Comparison of ENCODE assay signal across 14 cellular contexts in the genomic region with DNA sequence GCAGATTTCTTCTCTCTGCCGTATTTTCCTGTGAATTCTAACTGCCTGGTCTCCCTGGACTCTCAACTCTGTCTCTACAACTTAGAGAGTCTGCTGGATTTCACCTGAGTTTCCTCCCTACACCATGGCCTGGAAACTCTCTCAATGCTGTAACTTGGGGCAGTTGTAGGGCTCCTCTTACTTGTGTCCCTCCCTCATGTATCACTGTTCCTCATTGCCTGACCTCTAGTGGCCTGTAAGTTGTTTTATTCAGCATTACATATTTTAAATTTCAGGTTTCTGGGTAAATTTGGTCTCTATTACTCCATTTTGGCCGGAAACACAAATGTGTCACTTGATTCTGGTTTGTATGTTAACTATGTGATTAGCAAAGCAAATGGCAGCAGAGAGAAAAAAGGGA.
A peak's percentile ranks its signal among the peaks of the same experiment; 100 is the strongest.
DNase-seq lines count a peak whose midpoint lies in the region; ATAC-seq and TF ChIP-seq lines count a peak whose summit lies in the region.
"Had no signal": no experiment of that assay in that cellular context is flagged by ENCODE, and none has a peak within 500 bp of the region (broad histone marks: within the 10 kb centered on the region; RNA-seq: fewer than 3 reads in every experiment).

No MANE protein-coding gene starts in this region.

- no peak overlapping the region for H4K5ac ChIP-seq in H9 (ENCODE audit: insufficient read length, low read depth, low read length)

- no peaks in the 10 kb centered on the region for H3K79me2 ChIP-seq in H9 (ENCODE audit: insufficient read depth, low read length)

- H2AK5ac ChIP-seq in H9 (ENCODE audit: insufficient read length, low read length) = no peak overlapping the region

- H2BK15ac ChIP-seq in H9 (ENCODE audit: low read depth, low read length) = no peak overlapping the region

- no peaks in the 10 kb centered on the region for H3K79me1 ChIP-seq in H9 (ENCODE audit: insufficient read depth, low read depth, low read length, poor library complexity, severe bottlenecking)

- no peak overlapping the region for H3K18ac ChIP-seq in H9 (ENCODE audit: insufficient read length, low read depth, low read length)

- no peaks in the 10 kb centered on the region for H4K20me1 ChIP-seq in H9 (ENCODE audit: control insufficient read depth, insufficient read depth, insufficient read length)

- H4K91ac ChIP-seq in H9 (ENCODE audit: insufficient read length, low read depth, low read length) = no peak overlapping the region

- H2BK12ac ChIP-seq in H9 (ENCODE audit: insufficient read length, low read depth, low read length) = no peak overlapping the region

- DNase-seq in AG08395 (ENCODE audit: low spot score) (peak; percentile 10), H9 (no peak), fibroblast of the aortic adventitia (ENCODE audit: low read depth) (no peak), GM13976 (ENCODE audit: low spot score) (no peak)
- DNase-seq in activated T-cell treated with anti-CD3 and anti-CD28 coated beads, Interleukin-2, amount 50 U/mL, for 24 hours = no peak
- DNase-seq: C1 segment of cervical spinal cord; erythroblast; GDM1; NCI-H82; psoas muscle; stimulated activated naive B cell treated with anti-CD40 and anti-IgM and Interleukin-4, amounts not matched to agents 10 μg/mL and 1 μg/mL and 100 μg/mL, for 72 hours had no signal

- in situ Hi-C loops in GM13976 (cut with MboI; ENCODE audit: low sequenced_read_pairs, unreplicated experiment) = no loop called here

- no peaks in the 10 kb centered on the region for H3K23me2 ChIP-seq in H9 (ENCODE audit: insufficient read length, low read depth, low read length, poor library complexity, severe bottlenecking)

- H3K23ac ChIP-seq in H9 (ENCODE audit: insufficient read length, low read depth, low read length) = no peak overlapping the region

- WGBS in H9 (ENCODE audit: extremely low coverage, insufficient read length, low lambda C conversion rate) = no CpG with 5 or more reads among the region's 2 CpGs

- no peak overlapping the region for H2BK120ac ChIP-seq in H9 (ENCODE audit: low read depth, low read length, poor library complexity, severe bottlenecking)

- H3K27me3 ChIP-seq in H9 (ENCODE audit: insufficient read depth, low read length) = no peaks in the 10 kb centered on the region

- no peaks in the 10 kb centered on the region; the same call in 1 of the 2 replicates for H3K4me1 ChIP-seq in H9 (ENCODE audit: insufficient read depth, low read length)
- H3K4me1 ChIP-seq: psoas muscle had no signal

- no peak overlapping the region for H3K4me2 ChIP-seq in H9 (ENCODE audit: insufficient read depth, insufficient read length, low read length)

- peaks cover 24 to 28% of the 10 kb centered on the region in 2 experiments for H3K4me1 Mint-ChIP-seq in H9
- no peaks in the 10 kb centered on the region for H3K4me1 Mint-ChIP-seq in activated T-cell treated with anti-CD3 and anti-CD28 coated beads, Interleukin-2, amount 50 U/mL, for 24 hours (ENCODE audit: low read depth)
- H3K4me1 Mint-ChIP-seq: stimulated activated naive B cell treated with anti-CD40 and anti-IgM and Interleukin-4, amounts not matched to agents 10 μg/mL and 1 μg/mL and 100 μg/mL, for 72 hours had no signal

- no peak overlapping the region for H2AFZ ChIP-seq in H9 (ENCODE audit: low read length)

- peak overlapping the region; percentile 13 to 78 (median 66); a peak in 3 of 7 replicates for H3K27ac Mint-ChIP-seq in H9
- H3K27ac Mint-ChIP-seq in activated T-cell treated with anti-CD3 and anti-CD28 coated beads, Interleukin-2, amount 50 U/mL, for 24 hours = no peak overlapping the region
- H3K27ac Mint-ChIP-seq: stimulated activated naive B cell treated with anti-CD40 and anti-IgM and Interleukin-4, amounts not matched to agents 10 μg/mL and 1 μg/mL and 100 μg/mL, for 72 hours had no signal

- no peak overlapping the region for H3K27ac ChIP-seq in H9 (ENCODE audit: insufficient read length, low read depth, low read length)
- H3K27ac ChIP-seq: psoas muscle had no signal

- no peak overlapping the region for H3K4me3 ChIP-seq in fibroblast of the aortic adventitia (ENCODE audit: low read depth, low read length)
- H3K4me3 ChIP-seq: psoas muscle had no signal

- no peak overlapping the region for H2BK5ac ChIP-seq in H9 (ENCODE audit: insufficient read length, low read length)

- no peak overlapping the region for H2BK20ac ChIP-seq in H9 (ENCODE audit: low read depth, low read length, poor library complexity, severe bottlenecking)

- H3K4me3 Mint-ChIP-seq in H9 = no peak overlapping the region
- H3K4me3 Mint-ChIP-seq in activated T-cell treated with anti-CD3 and anti-CD28 coated beads, Interleukin-2, amount 50 U/mL, for 24 hours = no peak overlapping the region
- H3K4me3 Mint-ChIP-seq: stimulated activated naive B cell treated with anti-CD40 and anti-IgM and Interleukin-4, amounts not matched to agents 10 μg/mL and 1 μg/mL and 100 μg/mL, for 72 hours had no signal

- H3K9me3 ChIP-seq in H9 (ENCODE audit: control insufficient read depth, low read depth, low read length) = no peaks in the 10 kb centered on the region

- H3K9me3 Mint-ChIP-seq in H9 = peaks cover 0 to 3% of the 10 kb centered on the region in 2 experiments; a peak in 1 of 5 replicates
- no peaks in the 10 kb centered on the region for H3K9me3 Mint-ChIP-seq in activated T-cell treated with anti-CD3 and anti-CD28 coated beads, Interleukin-2, amount 50 U/mL, for 24 hours

- no peak overlapping the region for H3T11ph ChIP-seq in H9 (ENCODE audit: low read length)

- peak; percentile 55 for TF ChIP-seq CTCF in H9 (conservative IDR thresholded peaks at IDR 0.05)
- peak; percentile 11 for TF ChIP-seq CTCF in fibroblast of the aortic adventitia (IDR thresholded peaks at IDR 0.05; ENCODE audit: insufficient read depth, low read length)
- TF ChIP-seq CTCF in GM13976 (IDR thresholded peaks at IDR 0.05; ENCODE audit: borderline replicate concordance, control extremely low read depth, extremely low read depth, insufficient read depth, missing control alignments) = no peak

- no peak overlapping the region for H3K4ac ChIP-seq in H9 (ENCODE audit: low read depth, low read length)

- no peak overlapping the region for H3K56ac ChIP-seq in H9 (ENCODE audit: insufficient read length, low read depth, low read length)

- H4K8ac ChIP-seq in H9 (replicated peaks; ENCODE audit: insufficient read length, low read depth, low read length) = no peak overlapping the region

- H3K9ac ChIP-seq in H9 (ENCODE audit: extremely low read depth, insufficient read length, low read length) = no peak overlapping the region

- peaks cover 0 to 5% (median under 1%) of the 10 kb centered on the region in 3 experiments; a peak in 1 of 7 replicates for H3K36me3 Mint-ChIP-seq in H9 (ENCODE audit: insufficient read depth in 1 of 3, low read depth in 3 of 3)
- H3K36me3 Mint-ChIP-seq in activated T-cell treated with anti-CD3 and anti-CD28 coated beads, Interleukin-2, amount 50 U/mL, for 24 hours (ENCODE audit: low read depth) = no peaks in the 10 kb centered on the region
- H3K36me3 Mint-ChIP-seq: stimulated activated naive B cell treated with anti-CD40 and anti-IgM and Interleukin-4, amounts not matched to agents 10 μg/mL and 1 μg/mL and 100 μg/mL, for 72 hours had no signal

- ATAC-seq in SK-N-SH treated with all-trans-retinoic acid at 6 μM for 48 hours (peak; percentile 54; the same call in 2 of the 3 replicates), HG02588 (IDR thresholded peaks at IDR 0.05; ENCODE audit: unreplicated experiment) (no peak), HG02763 (IDR thresholded peaks at IDR 0.05; ENCODE audit: unreplicated experiment) (no peak)
- ATAC-seq: psoas muscle; stimulated activated naive B cell treated with anti-CD40 and anti-IgM and Interleukin-4, amounts not matched to agents 10 μg/mL and 1 μg/mL and 100 μg/mL, for 72 hours had no signal

- no peaks in the 10 kb centered on the region for H3K27me3 Mint-ChIP-seq in H9 (ENCODE audit: low read depth)
- no peaks in the 10 kb centered on the region for H3K27me3 Mint-ChIP-seq in activated T-cell treated with anti-CD3 and anti-CD28 coated beads, Interleukin-2, amount 50 U/mL, for 24 hours

- H3K14ac ChIP-seq in H9 (ENCODE audit: insufficient read depth, low read length) = no peak overlapping the region

TF ChIP-seq in SK-N-SH treated with all-trans-retinoic acid at 6 μM for 48 hours, 23 proteins besides CTCF, POLR2A, EP300 and RAD21:
- no peak for TF ChIP-seq ZFP30 (CRISPR knock-in tag; IDR thresholded peaks at IDR 0.05)
- TF ChIP-seq, protein P1, sequence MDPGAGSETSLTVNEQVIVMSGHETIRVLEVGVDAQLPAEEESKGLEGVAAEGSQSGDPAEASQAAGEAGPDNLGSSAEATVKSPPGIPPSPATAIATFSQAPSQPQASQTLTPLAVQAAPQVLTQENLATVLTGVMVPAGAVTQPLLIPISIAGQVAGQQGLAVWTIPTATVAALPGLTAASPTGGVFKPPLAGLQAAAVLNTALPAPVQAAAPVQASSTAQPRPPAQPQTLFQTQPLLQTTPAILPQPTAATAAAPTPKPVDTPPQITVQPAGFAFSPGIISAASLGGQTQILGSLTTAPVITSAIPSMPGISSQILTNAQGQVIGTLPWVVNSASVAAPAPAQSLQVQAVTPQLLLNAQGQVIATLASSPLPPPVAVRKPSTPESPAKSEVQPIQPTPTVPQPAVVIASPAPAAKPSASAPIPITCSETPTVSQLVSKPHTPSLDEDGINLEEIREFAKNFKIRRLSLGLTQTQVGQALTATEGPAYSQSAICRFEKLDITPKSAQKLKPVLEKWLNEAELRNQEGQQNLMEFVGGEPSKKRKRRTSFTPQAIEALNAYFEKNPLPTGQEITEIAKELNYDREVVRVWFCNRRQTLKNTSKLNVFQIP (CRISPR knock-in tag; IDR thresholded peaks at IDR 0.05; ENCODE audit: borderline replicate concordance, low read depth) = no peak
